In the genomic region with DNA sequence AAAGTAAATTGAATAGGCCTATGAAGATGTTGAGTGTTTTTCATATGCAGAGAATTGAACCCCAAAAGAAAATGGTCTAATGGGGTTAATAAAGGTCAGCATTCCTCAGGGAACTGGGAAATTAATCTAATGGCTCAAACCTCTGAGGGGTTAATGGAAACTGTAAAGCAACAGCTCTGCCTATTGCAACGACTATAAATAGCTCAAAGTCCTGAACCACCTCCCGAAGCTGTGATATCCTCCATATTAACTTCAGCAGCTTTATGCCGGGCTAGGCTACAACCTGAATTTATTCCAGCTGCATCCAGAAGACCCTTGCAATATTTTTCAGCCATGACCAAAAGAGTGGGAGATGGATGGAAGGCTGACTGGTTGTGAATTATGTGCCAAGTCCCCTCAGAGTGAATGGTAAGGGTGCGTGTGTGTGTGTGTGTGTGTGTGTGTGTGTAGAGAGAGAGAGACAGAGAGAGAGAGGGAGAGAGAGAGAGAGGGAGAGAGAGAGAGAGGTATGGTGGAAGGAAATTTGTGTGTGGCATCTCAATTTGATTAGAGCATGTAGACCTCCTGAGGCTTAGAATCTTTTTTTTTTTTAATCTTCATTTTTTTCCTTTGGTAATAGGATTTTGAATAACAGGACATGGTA, we compare ENCODE assay signal across 1 cellular context.
A peak's percentile ranks its signal among the peaks of the same experiment; 100 is the strongest.
TF ChIP-seq lines count a peak whose summit lies in the region.

No MANE protein-coding gene starts in this region.

TF ChIP-seq in K562, 482 proteins besides CTCF, POLR2A, EP300 and RAD21:
- TF ChIP-seq, protein P1, sequence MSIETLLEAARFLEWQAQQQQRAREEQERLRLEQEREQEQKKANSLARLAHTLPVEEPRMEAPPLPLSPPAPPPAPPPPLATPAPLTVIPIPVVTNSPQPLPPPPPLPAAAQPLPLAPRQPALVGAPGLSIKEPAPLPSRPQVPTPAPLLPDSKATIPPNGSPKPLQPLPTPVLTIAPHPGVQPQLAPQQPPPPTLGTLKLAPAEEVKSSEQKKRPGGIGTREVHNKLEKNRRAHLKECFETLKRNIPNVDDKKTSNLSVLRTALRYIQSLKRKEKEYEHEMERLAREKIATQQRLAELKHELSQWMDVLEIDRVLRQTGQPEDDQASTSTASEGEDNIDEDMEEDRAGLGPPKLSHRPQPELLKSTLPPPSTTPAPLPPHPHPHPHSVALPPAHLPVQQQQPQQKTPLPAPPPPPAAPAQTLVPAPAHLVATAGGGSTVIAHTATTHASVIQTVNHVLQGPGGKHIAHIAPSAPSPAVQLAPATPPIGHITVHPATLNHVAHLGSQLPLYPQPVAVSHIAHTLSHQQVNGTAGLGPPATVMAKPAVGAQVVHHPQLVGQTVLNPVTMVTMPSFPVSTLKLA (conservative IDR thresholded peaks at IDR 0.05): no peak
- no peak for TF ChIP-seq CHD4 (IDR thresholded peaks at IDR 0.05; ENCODE audit: insufficient read depth, insufficient replicate concordance, low read depth, low read length, poor library complexity, severe bottlenecking)
- no peak for TF ChIP-seq PHB (CRISPR knock-in tag; IDR thresholded peaks at IDR 0.05)
- TF ChIP-seq GABPA (tag; conservative IDR thresholded peaks at IDR 0.05; ENCODE audit: low read depth): no peak
- TF ChIP-seq, protein P2, sequence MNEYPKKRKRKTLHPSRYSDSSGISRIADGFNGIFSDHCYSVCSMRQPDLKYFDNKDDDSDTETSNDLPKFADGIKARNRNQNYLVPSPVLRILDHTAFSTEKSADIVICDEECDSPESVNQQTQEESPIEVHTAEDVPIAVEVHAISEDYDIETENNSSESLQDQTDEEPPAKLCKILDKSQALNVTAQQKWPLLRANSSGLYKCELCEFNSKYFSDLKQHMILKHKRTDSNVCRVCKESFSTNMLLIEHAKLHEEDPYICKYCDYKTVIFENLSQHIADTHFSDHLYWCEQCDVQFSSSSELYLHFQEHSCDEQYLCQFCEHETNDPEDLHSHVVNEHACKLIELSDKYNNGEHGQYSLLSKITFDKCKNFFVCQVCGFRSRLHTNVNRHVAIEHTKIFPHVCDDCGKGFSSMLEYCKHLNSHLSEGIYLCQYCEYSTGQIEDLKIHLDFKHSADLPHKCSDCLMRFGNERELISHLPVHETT (CRISPR knock-in tag; conservative IDR thresholded peaks at IDR 0.05 in 1 of 2, IDR thresholded peaks at IDR 0.05 in 1 of 2): no peak
- no peak for TF ChIP-seq MCM5 (IDR thresholded peaks at IDR 0.05; ENCODE audit: low read depth)
- TF ChIP-seq MTF1 (CRISPR knock-in tag; IDR thresholded peaks at IDR 0.05; ENCODE audit: borderline replicate concordance): no peak
- no peak for TF ChIP-seq TCFL5 (CRISPR knock-in tag; conservative IDR thresholded peaks at IDR 0.05)
- TF ChIP-seq TAL1 (IDR thresholded peaks at IDR 0.05): 0 out of 2 replicates have a peak, but pooled peaks have one; percentile 4
- no peak for TF ChIP-seq NFE2L1 (tag; IDR thresholded peaks at IDR 0.05; ENCODE audit: borderline replicate concordance, low read depth)
- no peak for TF ChIP-seq ZNF76 (CRISPR knock-in tag; IDR thresholded peaks at IDR 0.05; ENCODE audit: borderline replicate concordance)
- no peak for TF ChIP-seq CEBPG (CRISPR knock-in tag; IDR thresholded peaks at IDR 0.05)
- no peak for TF ChIP-seq CEBPG (tag; conservative IDR thresholded peaks at IDR 0.05 in 1 of 2, IDR thresholded peaks at IDR 0.05 in 1 of 2)
- TF ChIP-seq, protein P3, sequence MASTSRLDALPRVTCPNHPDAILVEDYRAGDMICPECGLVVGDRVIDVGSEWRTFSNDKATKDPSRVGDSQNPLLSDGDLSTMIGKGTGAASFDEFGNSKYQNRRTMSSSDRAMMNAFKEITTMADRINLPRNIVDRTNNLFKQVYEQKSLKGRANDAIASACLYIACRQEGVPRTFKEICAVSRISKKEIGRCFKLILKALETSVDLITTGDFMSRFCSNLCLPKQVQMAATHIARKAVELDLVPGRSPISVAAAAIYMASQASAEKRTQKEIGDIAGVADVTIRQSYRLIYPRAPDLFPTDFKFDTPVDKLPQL (IDR thresholded peaks at IDR 0.05; ENCODE audit: extremely low read depth, insufficient read length): no peak
- peak; percentile 23; the same call in 1 of the 2 replicates for TF ChIP-seq LARP7 (IDR thresholded peaks at IDR 0.05)
- TF ChIP-seq, protein P4, sequence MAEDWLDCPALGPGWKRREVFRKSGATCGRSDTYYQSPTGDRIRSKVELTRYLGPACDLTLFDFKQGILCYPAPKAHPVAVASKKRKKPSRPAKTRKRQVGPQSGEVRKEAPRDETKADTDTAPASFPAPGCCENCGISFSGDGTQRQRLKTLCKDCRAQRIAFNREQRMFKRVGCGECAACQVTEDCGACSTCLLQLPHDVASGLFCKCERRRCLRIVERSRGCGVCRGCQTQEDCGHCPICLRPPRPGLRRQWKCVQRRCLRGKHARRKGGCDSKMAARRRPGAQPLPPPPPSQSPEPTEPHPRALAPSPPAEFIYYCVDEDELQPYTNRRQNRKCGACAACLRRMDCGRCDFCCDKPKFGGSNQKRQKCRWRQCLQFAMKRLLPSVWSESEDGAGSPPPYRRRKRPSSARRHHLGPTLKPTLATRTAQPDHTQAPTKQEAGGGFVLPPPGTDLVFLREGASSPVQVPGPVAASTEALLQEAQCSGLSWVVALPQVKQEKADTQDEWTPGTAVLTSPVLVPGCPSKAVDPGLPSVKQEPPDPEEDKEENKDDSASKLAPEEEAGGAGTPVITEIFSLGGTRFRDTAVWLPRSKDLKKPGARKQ (CRISPR knock-in tag; IDR thresholded peaks at IDR 0.05): no peak
- TF ChIP-seq ZNF133 (CRISPR knock-in tag; IDR thresholded peaks at IDR 0.05): no peak
- TF ChIP-seq, protein P5, sequence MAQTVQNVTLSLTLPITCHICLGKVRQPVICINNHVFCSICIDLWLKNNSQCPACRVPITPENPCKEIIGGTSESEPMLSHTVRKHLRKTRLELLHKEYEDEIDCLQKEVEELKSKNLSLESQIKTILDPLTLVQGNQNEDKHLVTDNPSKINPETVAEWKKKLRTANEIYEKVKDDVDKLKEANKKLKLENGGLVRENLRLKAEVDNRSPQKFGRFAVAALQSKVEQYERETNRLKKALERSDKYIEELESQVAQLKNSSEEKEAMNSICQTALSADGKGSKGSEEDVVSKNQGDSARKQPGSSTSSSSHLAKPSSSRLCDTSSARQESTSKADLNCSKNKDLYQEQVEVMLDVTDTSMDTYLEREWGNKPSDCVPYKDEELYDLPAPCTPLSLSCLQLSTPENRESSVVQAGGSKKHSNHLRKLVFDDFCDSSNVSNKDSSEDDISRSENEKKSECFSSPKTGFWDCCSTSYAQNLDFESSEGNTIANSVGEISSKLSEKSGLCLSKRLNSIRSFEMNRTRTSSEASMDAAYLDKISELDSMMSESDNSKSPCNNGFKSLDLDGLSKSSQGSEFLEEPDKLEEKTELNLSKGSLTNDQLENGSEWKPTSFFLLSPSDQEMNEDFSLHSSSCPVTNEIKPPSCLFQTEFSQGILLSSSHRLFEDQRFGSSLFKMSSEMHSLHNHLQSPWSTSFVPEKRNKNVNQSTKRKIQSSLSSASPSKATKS (CRISPR knock-in tag; IDR thresholded peaks at IDR 0.05): no peak
- no peak for TF ChIP-seq HDGF (IDR thresholded peaks at IDR 0.05)
- no peak for TF ChIP-seq ZNF134 (CRISPR knock-in tag; conservative IDR thresholded peaks at IDR 0.05)
- TF ChIP-seq, protein P6, sequence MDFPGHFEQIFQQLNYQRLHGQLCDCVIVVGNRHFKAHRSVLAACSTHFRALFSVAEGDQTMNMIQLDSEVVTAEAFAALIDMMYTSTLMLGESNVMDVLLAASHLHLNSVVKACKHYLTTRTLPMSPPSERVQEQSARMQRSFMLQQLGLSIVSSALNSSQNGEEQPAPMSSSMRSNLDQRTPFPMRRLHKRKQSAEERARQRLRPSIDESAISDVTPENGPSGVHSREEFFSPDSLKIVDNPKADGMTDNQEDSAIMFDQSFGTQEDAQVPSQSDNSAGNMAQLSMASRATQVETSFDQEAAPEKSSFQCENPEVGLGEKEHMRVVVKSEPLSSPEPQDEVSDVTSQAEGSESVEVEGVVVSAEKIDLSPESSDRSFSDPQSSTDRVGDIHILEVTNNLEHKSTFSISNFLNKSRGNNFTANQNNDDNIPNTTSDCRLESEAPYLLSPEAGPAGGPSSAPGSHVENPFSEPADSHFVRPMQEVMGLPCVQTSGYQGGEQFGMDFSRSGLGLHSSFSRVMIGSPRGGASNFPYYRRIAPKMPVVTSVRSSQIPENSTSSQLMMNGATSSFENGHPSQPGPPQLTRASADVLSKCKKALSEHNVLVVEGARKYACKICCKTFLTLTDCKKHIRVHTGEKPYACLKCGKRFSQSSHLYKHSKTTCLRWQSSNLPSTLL (IDR thresholded peaks at IDR 0.05): 0 out of 2 replicates have a peak, but pooled peaks have one; percentile 33
- TF ChIP-seq, protein P7, sequence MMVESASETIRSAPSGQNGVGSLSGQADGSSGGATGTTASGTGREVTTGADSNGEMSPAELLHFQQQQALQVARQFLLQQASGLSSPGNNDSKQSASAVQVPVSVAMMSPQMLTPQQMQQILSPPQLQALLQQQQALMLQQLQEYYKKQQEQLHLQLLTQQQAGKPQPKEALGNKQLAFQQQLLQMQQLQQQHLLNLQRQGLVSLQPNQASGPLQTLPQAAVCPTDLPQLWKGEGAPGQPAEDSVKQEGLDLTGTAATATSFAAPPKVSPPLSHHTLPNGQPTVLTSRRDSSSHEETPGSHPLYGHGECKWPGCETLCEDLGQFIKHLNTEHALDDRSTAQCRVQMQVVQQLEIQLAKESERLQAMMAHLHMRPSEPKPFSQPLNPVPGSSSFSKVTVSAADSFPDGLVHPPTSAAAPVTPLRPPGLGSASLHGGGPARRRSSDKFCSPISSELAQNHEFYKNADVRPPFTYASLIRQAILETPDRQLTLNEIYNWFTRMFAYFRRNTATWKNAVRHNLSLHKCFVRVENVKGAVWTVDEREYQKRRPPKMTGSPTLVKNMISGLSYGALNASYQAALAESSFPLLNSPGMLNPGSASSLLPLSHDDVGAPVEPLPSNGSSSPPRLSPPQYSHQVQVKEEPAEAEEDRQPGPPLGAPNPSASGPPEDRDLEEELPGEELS (CRISPR knock-in tag; IDR thresholded peaks at IDR 0.05; ENCODE audit: borderline replicate concordance): no peak
- TF ChIP-seq TCF7L2 (IDR thresholded peaks at IDR 0.05; ENCODE audit: low read depth, low read length): no peak
- TF ChIP-seq, protein P8, sequence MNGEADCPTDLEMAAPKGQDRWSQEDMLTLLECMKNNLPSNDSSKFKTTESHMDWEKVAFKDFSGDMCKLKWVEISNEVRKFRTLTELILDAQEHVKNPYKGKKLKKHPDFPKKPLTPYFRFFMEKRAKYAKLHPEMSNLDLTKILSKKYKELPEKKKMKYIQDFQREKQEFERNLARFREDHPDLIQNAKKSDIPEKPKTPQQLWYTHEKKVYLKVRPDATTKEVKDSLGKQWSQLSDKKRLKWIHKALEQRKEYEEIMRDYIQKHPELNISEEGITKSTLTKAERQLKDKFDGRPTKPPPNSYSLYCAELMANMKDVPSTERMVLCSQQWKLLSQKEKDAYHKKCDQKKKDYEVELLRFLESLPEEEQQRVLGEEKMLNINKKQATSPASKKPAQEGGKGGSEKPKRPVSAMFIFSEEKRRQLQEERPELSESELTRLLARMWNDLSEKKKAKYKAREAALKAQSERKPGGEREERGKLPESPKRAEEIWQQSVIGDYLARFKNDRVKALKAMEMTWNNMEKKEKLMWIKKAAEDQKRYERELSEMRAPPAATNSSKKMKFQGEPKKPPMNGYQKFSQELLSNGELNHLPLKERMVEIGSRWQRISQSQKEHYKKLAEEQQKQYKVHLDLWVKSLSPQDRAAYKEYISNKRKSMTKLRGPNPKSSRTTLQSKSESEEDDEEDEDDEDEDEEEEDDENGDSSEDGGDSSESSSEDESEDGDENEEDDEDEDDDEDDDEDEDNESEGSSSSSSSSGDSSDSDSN (IDR thresholded peaks at IDR 0.05; ENCODE audit: borderline replicate concordance in 1 of 2, low read depth in 2 of 2, low read length in 2 of 2): no peak
- TF ChIP-seq MEF2D (tag; conservative IDR thresholded peaks at IDR 0.05; ENCODE audit: low read depth): 0 out of 2 replicates have a peak, but pooled peaks have one; percentile 22
- TF ChIP-seq ZFP1 (CRISPR knock-in tag; IDR thresholded peaks at IDR 0.05): no peak
- TF ChIP-seq MCM3 (IDR thresholded peaks at IDR 0.05): peak; percentile 67; the same call in 1 of the 2 replicates
- no peak for TF ChIP-seq HIVEP1 (CRISPR knock-in tag; IDR thresholded peaks at IDR 0.05)
- TF ChIP-seq EHMT2 (IDR thresholded peaks at IDR 0.05): peak; percentile 11; the same call in 1 of the 2 replicates
- no peak for TF ChIP-seq SMAD4 (CRISPR knock-in tag; conservative IDR thresholded peaks at IDR 0.05)
- no peak for TF ChIP-seq HEY1 (CRISPR knock-in tag; IDR thresholded peaks at IDR 0.05; ENCODE audit: borderline replicate concordance)
- TF ChIP-seq HDAC1 (IDR thresholded peaks at IDR 0.05): 0 out of 4 replicates have a peak, but pooled peaks of 1 of the 2 experiments have one; percentile 17
- no peak for TF ChIP-seq ZNF583 (CRISPR knock-in tag; IDR thresholded peaks at IDR 0.05)
